Comparison of ENCODE assay signal across 8 cellular contexts in the genomic region with DNA sequence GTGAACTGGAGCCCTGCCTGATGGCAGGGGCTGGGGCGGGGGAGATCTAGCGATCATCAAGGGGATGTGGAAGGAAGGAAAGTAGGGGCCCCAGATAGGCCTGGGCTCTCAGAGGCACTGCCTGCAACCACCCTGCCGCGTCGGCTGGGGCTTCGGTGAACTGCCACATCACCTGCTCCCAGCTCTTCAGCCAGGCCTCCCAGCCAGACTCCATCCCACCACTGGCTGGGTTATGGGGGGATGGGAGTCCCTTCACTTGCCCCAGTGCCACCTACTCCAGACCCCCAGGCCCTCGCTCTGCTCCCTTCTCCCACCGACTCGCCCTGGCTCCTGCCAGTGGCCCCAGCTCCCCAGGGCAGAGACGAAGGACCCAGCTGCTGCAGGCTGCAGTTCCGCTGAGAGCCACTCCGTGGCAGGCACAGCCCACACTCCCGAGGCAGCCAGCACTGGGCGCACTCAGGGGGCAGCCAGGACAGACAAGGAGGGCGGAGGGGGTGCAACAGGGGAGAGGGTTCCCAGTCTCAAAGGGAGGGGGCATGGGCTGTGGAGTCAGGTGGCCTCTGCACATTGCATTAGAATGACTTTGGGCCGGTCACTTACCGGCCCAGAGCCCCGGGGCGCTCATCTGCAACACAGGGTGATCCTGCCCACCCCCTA. TPM values are rescaled to one million over a fixed set of nuclear protein-coding genes. Genes with fewer than 3 reads are reported as not detected.
A peak's percentile ranks its signal among the peaks of the same experiment; 100 is the strongest.
DNase-seq lines count a peak whose midpoint lies in the region; ATAC-seq, FAIRE-seq and TF ChIP-seq lines count a peak whose summit lies in the region.

No MANE protein-coding gene starts in this region.

- FAIRE-seq in GM18507 (lab: Jason Lieb, UNC), result peak; percentile 5

- TF ChIP-seq CTCF in A673 (conservative IDR thresholded peaks at IDR 0.05; ENCODE audit: low read depth, low read length) (peak; percentile 95), body of pancreas (IDR thresholded peaks at IDR 0.05) (peak; percentile 46 to 79 (median 69))

- H3K9me3 ChIP-seq in A673 (ENCODE audit: low read depth, low read length, poor library complexity, severe bottlenecking), result no peaks in the 10 kb centered on the region
- H3K9me3 ChIP-seq in body of pancreas, result no peaks in the 10 kb centered on the region

- CTCF ChIA-PET in A673 (lab: Charles Lee), result interaction anchor here (0.6 to 1.6 kb wide), 6 partner anchors 14 to 422 kb away, joined by 3 to 7 read pairs (median 3); a partner anchor contains a TSS

- H3K27me3 ChIP-seq in A673 (replicated peaks; ENCODE audit: insufficient read depth, low read depth, low read length, poor library complexity) (peaks cover 8% of the 10 kb centered on the region), body of pancreas (no peaks in the 10 kb centered on the region)

- no peak for TF ChIP-seq POLR2A in body of pancreas (IDR thresholded peaks at IDR 0.05)

- H3K27ac ChIP-seq in A673 (ENCODE audit: low read depth, low read length, poor library complexity, severe bottlenecking) (no peak overlapping the region), body of pancreas (no peak overlapping the region)

- peak; percentile 68 for DNase-seq in A673 (ENCODE audit: low spot score)
- DNase-seq in GM18507 (ENCODE audit: extremely low spot score, insufficient read length, low read depth), result peak; percentile 77
- peak; percentile 43 for DNase-seq in T-helper 9 cell
- DNase-seq in body of pancreas, result peak; percentile 42 to 57 (median 49)
- peak; percentile 45 for DNase-seq in iris pigment epithelial cell (ENCODE audit: low read depth)
- DNase-seq in stimulated activated CD4-positive, alpha-beta T cell treated with anti-CD3 and anti-CD28 coated beads, Interleukin-1b, Interleukin-23, amount 100 ng/mL, for 48 hours, result peak; percentile 53
- no peak for DNase-seq in T1000 (lab: John Stamatoyannopoulos, UW)

- no peak overlapping the region for H3K4me3 ChIP-seq in A673 (ENCODE audit: low read depth, low read length, poor library complexity, severe bottlenecking)
- no peak overlapping the region for H3K4me3 ChIP-seq in body of pancreas

- POLR2A ChIA-PET in A673 (lab: Charles Lee; ENCODE audit: low non-redundant PET), result no interaction called here

- H3K4me1 ChIP-seq in A673 (ENCODE audit: insufficient read depth, low read length, poor library complexity, severe bottlenecking), result peaks cover 8% of the 10 kb centered on the region
- peaks cover 4% of the 10 kb centered on the region for H3K4me1 ChIP-seq in body of pancreas

- intact Hi-C loops in A673 (cut with micrococcal nuclease; ENCODE audit: unreplicated experiment), result loop anchor here (1.0 to 2.0 kb wide), 2 partner anchors 23 to 50 kb away; no protein-coding TSS in a partner anchor
- intact Hi-C loops in body of pancreas (cut with DNase I), result no loop called here

- 38 to 40% methylated on average over 11 to 19 of the region's 19 CpGs for WGBS in body of pancreas, 2 donors

- H3K36me3 ChIP-seq in A673 (ENCODE audit: insufficient read depth, low read length, poor library complexity, severe bottlenecking), result no peaks in the 10 kb centered on the region
- H3K36me3 ChIP-seq in body of pancreas (replicated peaks in 1 of 2; ENCODE audit: insufficient read depth in 1 of 2, low read depth in 2 of 2), result no peaks in the 10 kb centered on the region

- BruUV-seq in A673 (replicated peaks; lab: Mats Ljungman, UMichigan), result no TSS peak

- ATAC-seq in HG03521 (IDR thresholded peaks at IDR 0.05; ENCODE audit: unreplicated experiment) (peak; percentile 72), body of pancreas (peak; percentile 64)

RNA-seq across cellular contexts. Expression of a gene that starts 15.2 kb away (rescaled TPM):
- total RNA-seq in A673 (2021) (1.5 and 4.0 TPM in 2 replicates), body of pancreas (1 to 10 TPM; 3.6 to 5.3 TPM)

RNA-seq across cellular contexts. Expression of a gene that starts 27.9 kb away (rescaled TPM):
- total RNA-seq in A673 (2021) (0.75 and 1.4 TPM in 2 replicates), body of pancreas (1 to 10 TPM; 4.9 to 7.6 TPM)
